13 cellular contexts compared by ENCODE assay signal in the genomic region with DNA sequence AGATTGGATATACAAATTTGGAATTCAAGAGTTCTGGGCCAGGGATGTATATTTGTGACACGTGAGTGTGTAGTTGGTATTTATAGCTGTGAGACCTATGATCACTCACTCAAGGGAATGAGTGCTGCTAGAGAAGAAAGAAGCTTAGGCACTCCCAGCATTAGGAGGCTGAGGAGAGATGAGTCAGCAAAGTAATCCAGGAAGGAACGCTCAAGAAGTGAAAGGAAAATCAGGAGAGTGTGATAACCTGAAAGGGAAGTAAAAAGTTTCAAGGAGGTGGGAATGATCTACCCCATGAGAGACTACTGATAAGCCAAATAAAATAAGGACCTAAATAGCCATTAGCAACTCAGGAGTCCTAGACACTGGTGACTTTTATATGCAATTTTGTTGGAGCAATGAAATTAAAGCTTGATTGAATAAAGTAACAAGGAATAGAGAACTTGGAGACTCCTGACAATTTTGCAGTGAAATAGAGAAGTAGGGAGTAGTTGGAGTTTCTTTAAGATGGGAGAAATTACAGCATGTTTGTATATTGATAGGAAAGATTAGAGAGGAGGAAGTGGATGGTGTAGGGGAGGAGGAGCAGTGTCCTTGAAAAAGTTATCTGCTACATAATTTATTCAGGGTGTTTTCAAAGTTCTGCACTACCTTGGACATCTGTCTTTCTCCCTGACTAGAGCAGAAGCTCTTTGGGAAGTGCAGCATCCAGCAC.
A peak's percentile ranks its signal among the peaks of the same experiment; 100 is the strongest.
DNase-seq lines count a peak whose midpoint lies in the region; ATAC-seq and TF ChIP-seq lines count a peak whose summit lies in the region.
"Had no signal": no experiment of that assay in that cellular context is flagged by ENCODE, and none has a peak within 500 bp of the region (broad histone marks: within the 10 kb centered on the region; RNA-seq: fewer than 3 reads in every experiment).

No MANE protein-coding gene starts in this region.

- no peaks in the 10 kb centered on the region for H3K36me3 ChIP-seq in HCT116 (ENCODE audit: control insufficient read depth in 1 of 2, insufficient read depth in 2 of 2, low read length in 2 of 2)
- peaks cover 6% of the 10 kb centered on the region for H3K36me3 ChIP-seq in adipocyte (ENCODE audit: control insufficient read depth, insufficient read depth, low read length, severe bottlenecking)
- H3K36me3 ChIP-seq in hepatocyte (replicated peaks; ENCODE audit: insufficient read depth, low read depth), result no peaks in the 10 kb centered on the region
- H3K36me3 ChIP-seq: lower lobe of right lung had no signal

- H3K79me2 ChIP-seq in HCT116 (ENCODE audit: insufficient read depth, low read length), result peaks cover 4% of the 10 kb centered on the region
- peaks cover 9% of the 10 kb centered on the region for H3K79me2 ChIP-seq in hepatocyte

- H3K4me3 ChIP-seq in HCT116 (replicated peaks in 1 of 2; ENCODE audit: low read depth in 1 of 2, low read length in 2 of 2) (0 out of 4 replicates have a peak overlapping the region, but pooled peaks of 1 of the 2 experiments have one; percentile 4), adipocyte (ENCODE audit: low read length) (no peak overlapping the region), hepatocyte (no peak overlapping the region)
- H3K4me3 ChIP-seq: lower lobe of right lung, psoas muscle had no signal

- peak; percentile 76 for DNase-seq in ACHN
- peak; percentile 36 for DNase-seq in HCT116 (ENCODE audit: low read depth, low spot score)
- peak; percentile 47 for DNase-seq in adipocyte (ENCODE audit: low read depth)
- DNase-seq in hepatocyte (ENCODE audit: low spot score), result peak; percentile 66
- DNase-seq in immature natural killer cell, result no peak
- no peak for DNase-seq in GDM1 (lab: John Stamatoyannopoulos, UW)
- DNase-seq: CD4-positive, CD25-positive, alpha-beta regulatory T cell; lower lobe of right lung; NCI-H524 treated with DMSO at 0.1 percent for 48 hours; psoas muscle had no signal

- H3K4me3 Mint-ChIP-seq in immature natural killer cell, result no peak overlapping the region
- H3K4me3 Mint-ChIP-seq: CD4-positive, CD25-positive, alpha-beta regulatory T cell; IgD-negative memory B cell had no signal

- H2AFZ ChIP-seq in HCT116 (ENCODE audit: low read depth, low read length, poor library complexity, severe bottlenecking) (no peak overlapping the region), hepatocyte (no peak overlapping the region)

- H3K9me3 Mint-ChIP-seq in immature natural killer cell, result no peaks in the 10 kb centered on the region
- H3K9me3 Mint-ChIP-seq: CD4-positive, CD25-positive, alpha-beta regulatory T cell; IgD-negative memory B cell had no signal

- no peak for TF ChIP-seq POLR2A in HCT116 (IDR thresholded peaks at IDR 0.05; ENCODE audit: borderline replicate concordance, extremely low read depth, insufficient read depth, insufficient read length)

- H3K27me3 ChIP-seq in HCT116 (ENCODE audit: insufficient read depth, low read length) (no peaks in the 10 kb centered on the region), adipocyte (replicated peaks; ENCODE audit: control insufficient read depth, insufficient read depth, low read length) (no peaks in the 10 kb centered on the region), hepatocyte (no peaks in the 10 kb centered on the region)

- POLR2A ChIA-PET in HCT116 (lab: Charles Lee), result no interaction called here

- BruUV-seq in HCT116 (replicated peaks; lab: Mats Ljungman, UMichigan), result no TSS peak

- no peaks in the 10 kb centered on the region for H3K4me1 Mint-ChIP-seq in immature natural killer cell
- H3K4me1 Mint-ChIP-seq: CD4-positive, CD25-positive, alpha-beta regulatory T cell had no signal

- H3K27ac Mint-ChIP-seq in immature natural killer cell, result no peak overlapping the region
- H3K27ac Mint-ChIP-seq: CD4-positive, CD25-positive, alpha-beta regulatory T cell; IgD-negative memory B cell had no signal

- intact Hi-C loops in HCT116 (cut with micrococcal nuclease), result no loop called here

- ATAC-seq in HCT116, result peak; percentile 75
- ATAC-seq in HG02642 (IDR thresholded peaks at IDR 0.05; ENCODE audit: poor library complexity, unreplicated experiment), result no peak
- no peak for ATAC-seq in HG03159 (IDR thresholded peaks at IDR 0.05; ENCODE audit: unreplicated experiment)
- ATAC-seq: lower lobe of right lung had no signal

- RAD21 ChIA-PET in HCT116 (lab: Charles Lee; ENCODE audit: low non-redundant PET in 1 of 2, low total read pairs in 2 of 2, uncharacterized antibody in 2 of 2, unreplicated experiment in 2 of 2), result no interaction called here

- H3K4me1 ChIP-seq in HCT116 (ENCODE audit: control insufficient read depth in 1 of 2, insufficient read depth in 2 of 2, low read length in 2 of 2), result peaks cover 9 to 18% of the 10 kb centered on the region in 2 experiments; a peak in 3 of 4 replicates
- peaks cover 3% of the 10 kb centered on the region for H3K4me1 ChIP-seq in adipocyte (ENCODE audit: control insufficient read depth, insufficient read depth, low read length)
- H3K4me1 ChIP-seq in hepatocyte (ENCODE audit: insufficient read depth), result peaks cover 5% of the 10 kb centered on the region
- H3K4me1 ChIP-seq: lower lobe of right lung had no signal

- in situ Hi-C loops in ACHN (cut with HindIII; ENCODE audit: low pct_ligation_motif_present, low pct_unique_long_range_greater_than_20kb, low sequenced_read_pairs), result no loop called here

- H4K20me1 ChIP-seq in HCT116 (ENCODE audit: insufficient read depth) (no peaks in the 10 kb centered on the region; the same call in 1 of the 2 replicates), hepatocyte (ENCODE audit: insufficient read depth, poor library complexity, severe bottlenecking) (no peaks in the 10 kb centered on the region)

- 32% methylated on average over 2 of the region's 2 CpGs for WGBS in hepatocyte (ENCODE audit: low lambda C conversion rate, missing lambda C conversion rate)

- peak overlapping the region; percentile 35 for H3K4me2 ChIP-seq in HCT116 (ENCODE audit: low read length)
- H3K4me2 ChIP-seq in hepatocyte, result peak overlapping the region; percentile 64

- no peaks in the 10 kb centered on the region for H3K27me3 Mint-ChIP-seq in immature natural killer cell (ENCODE audit: low read depth in 3 of 3)
- H3K27me3 Mint-ChIP-seq: IgD-negative memory B cell had no signal

- TF ChIP-seq CTCF in HCT116 (IDR thresholded peaks at IDR 0.05 in 2 of 3, conservative IDR thresholded peaks at IDR 0.05 in 1 of 3; ENCODE audit: borderline replicate concordance in 1 of 3, insufficient read depth in 1 of 3, low read depth in 2 of 3, low read length in 2 of 3), result no peak
- TF ChIP-seq CTCF in hepatocyte (IDR thresholded peaks at IDR 0.05; ENCODE audit: poor library complexity), result no peak

- no peaks in the 10 kb centered on the region for H3K36me3 Mint-ChIP-seq in immature natural killer cell
- H3K36me3 Mint-ChIP-seq: CD4-positive, CD25-positive, alpha-beta regulatory T cell; IgD-negative memory B cell had no signal

- H3K9ac ChIP-seq in HCT116 (ENCODE audit: low read length), result no peak overlapping the region
- no peak overlapping the region for H3K9ac ChIP-seq in adipocyte (ENCODE audit: low read length)

- 0 out of 2 replicates have a peak, but pooled peaks cover 5% of the 10 kb centered on the region for H3K9me2 ChIP-seq in HCT116 (ENCODE audit: insufficient read depth)
- H3K9me2 ChIP-seq in hepatocyte (replicated peaks; ENCODE audit: insufficient read depth), result no peaks in the 10 kb centered on the region

- H3K27ac ChIP-seq in HCT116 (ENCODE audit: low read depth, low read length) (peak overlapping the region; percentile 9; the same call in 1 of the 2 replicates), hepatocyte (peak overlapping the region; percentile 54)
- H3K27ac ChIP-seq: lower lobe of right lung, psoas muscle had no signal

- CTCF ChIA-PET in HCT116 (lab: Charles Lee), result interaction anchor here (0.6 to 1.5 kb wide), 5 partner anchors 11 to 946 kb away, joined by 3 to 7 read pairs (median 4); no protein-coding TSS in a partner anchor

- 0 out of 2 replicates have a peak, but pooled peaks have one; percentile 13 for TF ChIP-seq RAD21 in HCT116 (IDR thresholded peaks at IDR 0.05; ENCODE audit: low read depth)

- H3K9me3 ChIP-seq in HCT116 (ENCODE audit: control insufficient read depth in 1 of 2, insufficient read depth in 1 of 2, low read depth in 1 of 2, low read length in 2 of 2) (no peaks in the 10 kb centered on the region), adipocyte (ENCODE audit: control insufficient read depth, low read length) (no peaks in the 10 kb centered on the region), hepatocyte (ENCODE audit: low read depth) (no peaks in the 10 kb centered on the region)
- H3K9me3 ChIP-seq: lower lobe of right lung, psoas muscle had no signal

TF ChIP-seq in HCT116, 20 proteins besides CTCF, POLR2A, EP300 and RAD21:
- no peak for TF ChIP-seq ZFX (IDR thresholded peaks at IDR 0.05)
- TF ChIP-seq SP1 (IDR thresholded peaks at IDR 0.05; ENCODE audit: low read depth), result peak; percentile 43; the same call in 1 of the 2 replicates
- peak; percentile 15; the same call in 1 of the 2 replicates for TF ChIP-seq SRF (IDR thresholded peaks at IDR 0.05; ENCODE audit: low read depth)
- TF ChIP-seq JUND (IDR thresholded peaks at IDR 0.05), result peak; percentile 52
- no peak for TF ChIP-seq EZH2 (IDR thresholded peaks at IDR 0.05)
- TF ChIP-seq FOSL1 (IDR thresholded peaks at IDR 0.05; ENCODE audit: low read depth), result 0 out of 2 replicates have a peak, but pooled peaks have one; percentile 35

Comparison
In these comparisons a context has a peak if more than half of its experiments do, and no peak if none do; other contexts are left out.
1. DNase-seq: peak in ACHN (single experiment), HCT116 (single experiment), adipocyte (single experiment) and hepatocyte (single experiment); none in immature natural killer cell (0 of 3) and GDM1 (single experiment).